In the genomic region with DNA sequence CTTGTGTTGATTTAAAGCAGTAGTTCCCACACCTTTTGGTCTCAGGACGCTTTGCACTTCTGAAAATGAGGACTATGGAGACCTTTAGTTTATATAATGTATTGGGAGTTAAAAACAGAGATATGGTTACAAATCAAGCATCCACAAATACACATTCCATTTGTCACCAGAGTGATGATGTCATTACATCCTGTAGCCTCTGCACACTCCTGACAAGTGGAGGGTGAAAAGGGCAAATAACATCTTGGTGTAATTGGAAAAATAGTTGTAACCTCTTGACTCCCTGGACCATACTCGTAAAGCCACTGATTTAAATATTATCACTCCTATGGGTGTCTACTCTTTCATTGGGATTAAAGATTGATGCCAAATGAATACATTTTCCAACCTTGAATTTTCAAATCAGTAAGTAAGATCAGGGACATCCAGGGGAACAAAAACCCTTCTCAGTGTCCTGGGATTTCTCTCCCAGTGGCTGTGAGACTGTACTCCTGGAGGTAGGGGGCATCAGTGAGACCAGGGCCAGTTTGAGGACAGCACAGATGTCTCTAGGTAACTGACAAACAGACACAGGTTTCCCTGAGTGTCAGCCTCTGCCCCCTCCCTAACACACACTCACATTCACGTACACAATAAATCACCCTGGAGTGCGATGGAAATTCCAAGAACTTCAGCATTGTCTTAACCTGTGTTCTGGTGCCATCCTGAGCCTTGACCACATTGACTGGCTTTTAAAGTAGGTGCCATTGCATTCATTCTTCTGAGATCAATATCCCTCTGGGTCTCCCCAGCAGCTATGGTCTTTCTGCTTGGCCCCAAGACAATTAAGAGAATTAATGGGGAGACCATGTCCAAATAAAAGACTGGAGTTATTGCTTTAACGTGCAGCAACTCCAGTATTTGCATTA, we compare ENCODE assay signal across 10 cellular contexts.
DNase-seq lines count a peak whose midpoint lies in the region; ATAC-seq and TF ChIP-seq lines count a peak whose summit lies in the region.
"Had no signal": no experiment of that assay in that cellular context is flagged by ENCODE, and none has a peak within 500 bp of the region (broad histone marks: within the 10 kb centered on the region; RNA-seq: fewer than 3 reads in every experiment).

No MANE protein-coding gene starts in this region.

- no peak overlapping the region for H3K27ac Mint-ChIP-seq in T-cell
- H3K27ac Mint-ChIP-seq: activated naive CD8-positive, alpha-beta T cell treated with anti-CD3 and anti-CD28 coated beads, Interleukin-2, amount 10 ng/mL, durations not matched to agents 7 days and 5 days had no signal

- H3K27ac ChIP-seq in VCaP (peak overlapping the region; percentile 76), aorta (ENCODE audit: low read depth in 1 of 2, low read length in 2 of 2) (no peak overlapping the region)

- H3K4me3 ChIP-seq in H7 (ENCODE audit: insufficient read depth, low read depth, low read length) = no peak overlapping the region
- H3K4me3 ChIP-seq in kidney epithelial cell (ENCODE audit: low read depth, low read length) = no peak overlapping the region
- H3K4me3 ChIP-seq in aorta (ENCODE audit: low read length in 2 of 2) = no peak overlapping the region

- no peaks in the 10 kb centered on the region for H3K36me3 Mint-ChIP-seq in T-cell
- H3K36me3 Mint-ChIP-seq: activated naive CD8-positive, alpha-beta T cell treated with anti-CD3 and anti-CD28 coated beads, Interleukin-2, amount 10 ng/mL, durations not matched to agents 7 days and 5 days had no signal

- intact Hi-C loops in aorta (cut with DNase I) = no loop called here

- POLR2A ChIA-PET in T-cell (lab: Charles Lee) = no interaction called here

- H3K4me1 Mint-ChIP-seq in T-cell = no peaks in the 10 kb centered on the region
- H3K4me1 Mint-ChIP-seq: activated naive CD8-positive, alpha-beta T cell treated with anti-CD3 and anti-CD28 coated beads, Interleukin-2, amount 10 ng/mL, durations not matched to agents 7 days and 5 days had no signal

- CTCF ChIA-PET in T-cell (lab: Charles Lee) = interaction anchor here in 1 of 2 donors (0.6 kb wide), 1 partner anchor 107 kb away, joined by 3 read pairs; no protein-coding TSS in a partner anchor

- no peaks in the 10 kb centered on the region for H3K9me3 Mint-ChIP-seq in T-cell
- H3K9me3 Mint-ChIP-seq: activated naive CD8-positive, alpha-beta T cell treated with anti-CD3 and anti-CD28 coated beads, Interleukin-2, amount 10 ng/mL, durations not matched to agents 7 days and 5 days had no signal

- in situ Hi-C loops in Caki2 (cut with HindIII; ENCODE audit: low pct_unique_long_range_greater_than_20kb, low sequenced_read_pairs) = no loop called here

- H3K36me3 ChIP-seq in H7 (replicated peaks; ENCODE audit: control insufficient read depth, insufficient read depth, low read length) = no peaks in the 10 kb centered on the region
- H3K36me3 ChIP-seq in kidney epithelial cell (ENCODE audit: control insufficient read depth, insufficient read depth, low read length) = no peaks in the 10 kb centered on the region
- no peaks in the 10 kb centered on the region for H3K36me3 ChIP-seq in aorta (ENCODE audit: control insufficient read depth in 1 of 2, insufficient read depth in 2 of 2, low read length in 1 of 2)

- H3K4me3 Mint-ChIP-seq in T-cell = no peak overlapping the region
- H3K4me3 Mint-ChIP-seq: activated naive CD8-positive, alpha-beta T cell treated with anti-CD3 and anti-CD28 coated beads, Interleukin-2, amount 10 ng/mL, durations not matched to agents 7 days and 5 days had no signal

- H3K27me3 ChIP-seq in H7 (ENCODE audit: control insufficient read depth, insufficient read depth, low read length) (no peaks in the 10 kb centered on the region), kidney epithelial cell (ENCODE audit: control insufficient read depth, insufficient read depth, low read length) (no peaks in the 10 kb centered on the region), aorta (ENCODE audit: control insufficient read depth in 1 of 2, insufficient read depth in 2 of 2, low read length in 1 of 2) (no peaks in the 10 kb centered on the region)

- H3K9me3 ChIP-seq in aorta (ENCODE audit: control insufficient read depth, low read length) = no peaks in the 10 kb centered on the region

- WGBS in aorta, 2 donors = 43 to 50% methylated on average over 5 of the region's 5 CpGs

- peaks cover 10 to 19% of the 10 kb centered on the region in 2 donors for H3K27me3 Mint-ChIP-seq in T-cell

- ATAC-seq in aorta (ENCODE audit: low FRiP score) (no peak), GM18517 (IDR thresholded peaks at IDR 0.05; ENCODE audit: unreplicated experiment) (no peak), T-cell (replicated peaks in 1 of 4) (no peak)

- DNase-seq in Caki2 (ENCODE audit: low read depth) (peak; percentile 17), H7 (peak; percentile 59), kidney epithelial cell (ENCODE audit: low read depth) (no peak), aorta (no peak), NOMO-1 treated with DMSO at 0.1 percent for 48 hours (lab: John Stamatoyannopoulos, UW; ENCODE audit: unreplicated experiment) (no peak), T-cell (no peak)
- DNase-seq: activated CD4-positive, CD25-positive, alpha-beta regulatory T cell treated with anti-CD3 and anti-CD28 coated beads, Interleukin-2, amount 50 U/mL, for 72 hours; activated naive CD8-positive, alpha-beta T cell treated with anti-CD3 and anti-CD28 coated beads, Interleukin-2, amount 10 ng/mL, durations not matched to agents 7 days and 5 days had no signal

- TF ChIP-seq CTCF in VCaP (conservative IDR thresholded peaks at IDR 0.05) (peak; percentile 77), kidney epithelial cell (IDR thresholded peaks at IDR 0.05; ENCODE audit: insufficient read depth, low read length, poor library complexity, severe bottlenecking) (peak; percentile 28)

- no peaks in the 10 kb centered on the region for H3K4me1 ChIP-seq in aorta (ENCODE audit: control insufficient read depth in 1 of 2, insufficient read depth in 2 of 2, low read length in 2 of 2)

Comparison
In these comparisons a context has a peak if more than half of its experiments do, and no peak if none do; other contexts are left out.
1. DNase-seq: peak in Caki2 (single experiment) and H7 (single experiment); none in kidney epithelial cell (single experiment), aorta (0 of 2), NOMO-1 treated with DMSO at 0.1 percent for 48 hours (single experiment) and T-cell (0 of 34).